In genomic region chr2:235499306-235499812, GRCh38 we compare ENCODE assay signal across 17 cellular contexts.
"Had no signal": no experiment of that assay in that cellular context is flagged by ENCODE, and none has a peak within 500 bp of the region (broad histone marks: within the 10 kb centered on the region; RNA-seq: fewer than 3 reads in every experiment).

No MANE protein-coding gene starts in this region.

- H3K27me3 ChIP-seq: cardiac muscle cell, pancreas had no signal

- H3K27ac ChIP-seq: heart left ventricle, pancreas, thoracic aorta, WERI-Rb-1 had no signal

- H3K9me3 Mint-ChIP-seq: activated naive CD8-positive, alpha-beta T cell treated with anti-CD3 and anti-CD28 coated beads, Interleukin-2, amount 10 ng/mL, durations not matched to agents 7 days and 5 days; natural killer cell treated with Interleukin-12 subunit alpha and Interleukin-12 subunit beta and Interleukin-15 and Interleukin-18, amount 100 ng/mL, for 72 hours; T-helper 2 cell treated with Interferon-gamma antibody and Interleukin-4, amounts not matched to agents 5 μg/mL and 100 μg/mL, for 36 hours had no signal

- H3K36me3 Mint-ChIP-seq: activated naive CD8-positive, alpha-beta T cell treated with anti-CD3 and anti-CD28 coated beads, Interleukin-2, amount 10 ng/mL, durations not matched to agents 7 days and 5 days; natural killer cell treated with Interleukin-12 subunit alpha and Interleukin-12 subunit beta and Interleukin-15 and Interleukin-18, amount 100 ng/mL, for 72 hours had no signal

- ATAC-seq: heart left ventricle; left cardiac atrium; natural killer cell treated with Interleukin-12 subunit alpha and Interleukin-12 subunit beta and Interleukin-15 and Interleukin-18, amount 100 ng/mL, for 72 hours; sciatic nerve had no signal

- H3K9me3 ChIP-seq: heart left ventricle, pancreas, thoracic aorta had no signal

- H3K36me3 ChIP-seq: cardiac muscle cell, heart left ventricle, pancreas, thoracic aorta, WERI-Rb-1 had no signal

- H3K4me3 ChIP-seq: cardiac muscle cell, heart left ventricle, pancreas, thoracic aorta had no signal

- H3K4me3 Mint-ChIP-seq: activated naive CD8-positive, alpha-beta T cell treated with anti-CD3 and anti-CD28 coated beads, Interleukin-2, amount 10 ng/mL, durations not matched to agents 7 days and 5 days; natural killer cell treated with Interleukin-12 subunit alpha and Interleukin-12 subunit beta and Interleukin-15 and Interleukin-18, amount 100 ng/mL, for 72 hours; T-helper 2 cell treated with Interferon-gamma antibody and Interleukin-4, amounts not matched to agents 5 μg/mL and 100 μg/mL, for 36 hours had no signal

- DNase-seq: activated CD4-positive, alpha-beta T cell treated with anti-CD3 and anti-CD28 coated beads, Interleukin-2, amount 50 U/mL, for 4 hours; activated naive CD4-positive, alpha-beta T cell treated with Interleukin-2 at 50 U/mL for 16 hours; activated naive CD8-positive, alpha-beta T cell treated with anti-CD3 and anti-CD28 coated beads, Interleukin-2, amount 10 ng/mL, durations not matched to agents 7 days and 5 days; activated T-cell treated with anti-CD3 and anti-CD28 coated beads, Interleukin-2, amount 50 U/mL, for 48 hours; heart left ventricle; left cardiac atrium; small intestine; stimulated activated CD4-positive, alpha-beta T cell treated with anti-CD3 and anti-CD28 coated beads, Interleukin-15, amount 100 ng/mL, for 24 hours; stimulated activated CD8-positive, alpha-beta memory T cell treated with anti-CD3 and anti-CD28 coated beads, Interleukin-4, amount 100 ng/mL, for 48 hours; stimulated activated naive CD4-positive, alpha-beta T cell had no signal

- H3K27ac Mint-ChIP-seq: activated naive CD8-positive, alpha-beta T cell treated with anti-CD3 and anti-CD28 coated beads, Interleukin-2, amount 10 ng/mL, durations not matched to agents 7 days and 5 days; natural killer cell treated with Interleukin-12 subunit alpha and Interleukin-12 subunit beta and Interleukin-15 and Interleukin-18, amount 100 ng/mL, for 72 hours; T-helper 2 cell treated with Interferon-gamma antibody and Interleukin-4, amounts not matched to agents 5 μg/mL and 100 μg/mL, for 36 hours had no signal
